ENCODE assay signal across 34 cellular contexts in the genomic region with DNA sequence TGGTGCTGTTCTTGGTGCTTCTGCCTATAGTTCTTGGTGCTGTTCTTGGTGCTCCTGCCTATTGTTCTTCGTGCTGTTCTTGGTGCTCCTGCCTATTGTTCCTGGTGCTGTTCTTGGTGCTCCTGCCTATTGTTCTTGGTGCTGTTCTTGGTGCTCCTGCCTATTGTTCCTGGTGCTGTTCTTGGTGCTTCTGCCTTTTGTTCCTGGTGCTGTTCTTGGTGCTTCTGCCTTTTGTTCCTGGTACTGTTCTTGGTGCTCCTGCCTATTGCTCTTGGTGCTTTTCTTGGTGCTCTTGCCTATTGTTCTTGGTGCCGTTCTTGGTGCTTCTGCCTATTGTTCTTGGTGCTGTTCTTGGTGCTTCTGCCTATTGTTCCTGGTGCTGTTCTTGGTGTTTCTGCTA.
"Had no signal": no experiment of that assay in that cellular context is flagged by ENCODE, and none has a peak within 500 bp of the region (broad histone marks: within the 10 kb centered on the region; RNA-seq: fewer than 3 reads in every experiment).

No MANE protein-coding gene starts in this region.

- DNase-seq: Karpas-422, Kasumi-1, MG63, MM.1S, MV-4-11, NCI-H1048, NCI-H1092, NCI-H1092 treated with DMSO at 0.1 percent for 48 hours, NCI-H1105, NCI-H1105 treated with DMSO at 0.1 percent for 48 hours, NCI-H1417, NCI-H1417 treated with DMSO at 0.1 percent for 48 hours, NCI-H1436, NCI-H1436 treated with DMSO at 0.1 percent for 48 hours, NCI-H146, NCI-H1694, NCI-H1694 treated with DMSO at 0.1 percent for 48 hours, NCI-H187, NCI-H187 treated with DMSO at 0.1 percent for 48 hours, NCI-H1930, NCI-H2029, NCI-H2029 treated with DMSO at 0.1 percent for 48 hours, NCI-H2081, NCI-H2081 treated with DMSO at 0.1 percent for 48 hours, NCI-H2107, NCI-H2171, NCI-H2171 treated with DMSO at 0.1 percent for 48 hours, NCI-H2227 treated with DMSO at 0.1 percent for 48 hours, NCI-H226, NCI-H345, NCI-H446, NCI-H446 treated with DMSO at 0.1 percent for 48 hours, NCI-H510A, NCI-H510A treated with DMSO at 0.1 percent for 48 hours had no signal

- H3K4me3 ChIP-seq: MG63 had no signal

- H3K36me3 ChIP-seq: MG63 had no signal

- H3K9me3 ChIP-seq: MG63 had no signal

- H3K27me3 ChIP-seq: MG63 had no signal
